In genomic region chr2:124171472-124172063, GRCh38 we compare ENCODE assay signal across 9 cellular contexts.
"Had no signal": no experiment of that assay in that cellular context is flagged by ENCODE, and none has a peak within 500 bp of the region (broad histone marks: within the 10 kb centered on the region; RNA-seq: fewer than 3 reads in every experiment).

No MANE protein-coding gene starts in this region.

- H3K4me3 ChIP-seq: GM23248, GM23338, HAP-1 had no signal

- DNase-seq: GM23248, GOT3, H7, H9, HCEC 1CT, HFFc6 had no signal

- H3K9me3 ChIP-seq: HAP-1 had no signal

- H3K4me1 ChIP-seq: HAP-1 had no signal

- ATAC-seq: GM23338, HCT116 had no signal

- H3K27ac ChIP-seq: GM23248 had no signal
